Comparison of ENCODE assay signal across 27 cellular contexts in the genomic region with DNA sequence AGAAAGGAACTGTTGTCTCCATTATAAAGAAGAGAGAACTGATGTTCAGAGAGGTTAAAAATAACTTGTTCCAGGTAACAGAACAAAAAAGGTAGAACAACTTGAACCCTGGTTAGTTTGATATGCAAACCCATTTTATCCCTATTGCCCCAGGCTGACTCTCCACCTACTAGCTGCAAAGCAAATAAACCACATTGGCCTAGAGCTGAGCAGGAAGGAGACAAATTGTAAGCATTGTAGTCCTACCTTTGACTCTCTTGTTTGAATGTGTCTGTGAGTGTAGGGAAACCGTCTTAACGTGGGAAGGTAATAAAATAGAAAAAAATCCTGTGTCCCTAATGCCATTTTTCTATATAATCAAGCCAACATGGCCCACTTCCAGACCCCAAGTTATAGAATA.
"Had no signal": no experiment of that assay in that cellular context is flagged by ENCODE, and none has a peak within 500 bp of the region (broad histone marks: within the 10 kb centered on the region; RNA-seq: fewer than 3 reads in every experiment).

No MANE protein-coding gene starts in this region.

- H3K36me3 ChIP-seq: ascending aorta had no signal

- H3K4me3 ChIP-seq: ascending aorta, body of pancreas had no signal

- H3K27ac ChIP-seq: ascending aorta, body of pancreas had no signal

- DNase-seq: activated B cell treated with CpG ODN at 0.5 μM for 24 hours; activated CD4-positive, alpha-beta T cell treated with anti-CD3 and anti-CD28 coated beads for 1 hour; activated CD4-positive, alpha-beta T cell treated with anti-CD3 and anti-CD28 coated beads, Interleukin-2, amount 10 ng/mL, durations not matched to agents 24 days and 14 days; activated CD4-positive, alpha-beta T cell treated with anti-CD3 and anti-CD28 coated beads, Interleukin-2, amount 50 U/mL, for 48 hours; activated CD8-positive, alpha-beta memory T cell treated with anti-CD3 and anti-CD28 coated beads, Interleukin-2, amount 10 ng/mL, durations not matched to agents 7 days and 5 days; activated effector memory CD4-positive, alpha-beta T cell treated with Interleukin-2 at 50 U/mL for 16 hours; activated naive CD4-positive, alpha-beta T cell treated with Interleukin-2 at 50 U/mL for 16 hours; activated naive CD8-positive, alpha-beta T cell treated with anti-CD3 and anti-CD28 coated beads, Interleukin-2, amount 50 U/mL, for 24 hours; activated T-cell treated with anti-CD3 and anti-CD28 coated beads, Interleukin-2, amount 50 U/mL, for 24 hours; amniotic stem cell; body of pancreas; central memory CD4-positive, alpha-beta T cell; cortex of kidney; KG1; NCI-H1092; NCI-H1436; NCI-H1694 treated with DMSO at 0.1 percent for 48 hours; NCI-H2029 treated with DMSO at 0.1 percent for 48 hours; NCI-H2171 treated with DMSO at 0.1 percent for 48 hours; NCI-H446 treated with DMSO at 0.1 percent for 48 hours; NCI-H526 treated with DMSO at 0.1 percent for 48 hours; SIG-M5; T-helper 17 cell; T-helper 9 cell had no signal

- H3K9me3 ChIP-seq: ascending aorta, body of pancreas had no signal

- ATAC-seq: activated CD8-positive, alpha-beta memory T cell treated with anti-CD3 and anti-CD28 coated beads, Interleukin-2, amount 10 ng/mL, durations not matched to agents 7 days and 5 days; activated naive CD4-positive, alpha-beta T cell treated with anti-CD3 and anti-CD28 coated beads, Interleukin-2, amount 50 U/mL, for 72 hours; activated naive CD8-positive, alpha-beta T cell treated with anti-CD3 and anti-CD28 coated beads, Interleukin-2, amount 50 U/mL, for 24 hours; body of pancreas; T-helper 17 cell had no signal

- FAIRE-seq: bronchial epithelial cell had no signal

- H3K27me3 ChIP-seq: ascending aorta, body of pancreas had no signal

- H3K4me1 ChIP-seq: ascending aorta, body of pancreas had no signal
